10 cellular contexts compared by ENCODE assay signal in the genomic region with DNA sequence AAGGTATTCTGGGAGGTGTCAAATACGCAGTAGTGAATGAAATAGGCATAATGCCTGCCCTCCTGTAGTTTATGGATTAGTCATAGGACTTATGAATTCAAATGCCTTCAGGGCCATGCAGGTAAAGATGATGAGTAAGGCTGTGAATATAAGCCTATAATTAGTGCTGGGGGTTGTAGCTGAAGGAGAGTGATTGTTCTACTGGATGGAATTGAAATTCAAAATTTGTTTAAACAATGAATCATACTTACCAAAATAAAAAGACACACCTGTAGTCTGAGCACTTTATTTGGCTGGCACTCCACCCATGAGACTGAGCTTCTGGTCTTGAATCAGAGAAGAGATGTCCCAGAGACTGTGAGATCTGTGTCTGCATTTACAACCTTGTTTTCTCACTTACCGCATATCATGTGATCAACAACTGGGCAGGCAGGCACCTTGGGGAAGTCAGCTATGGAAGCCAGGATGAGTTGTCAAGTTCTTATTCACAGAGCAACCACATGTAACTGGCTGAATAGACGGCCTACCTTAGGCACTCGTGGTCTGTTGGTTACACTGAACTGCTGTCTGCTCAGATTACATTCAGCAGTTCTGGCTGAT.
A peak's percentile ranks its signal among the peaks of the same experiment; 100 is the strongest.
DNase-seq lines count a peak whose midpoint lies in the region; FAIRE-seq and TF ChIP-seq lines count a peak whose summit lies in the region.
"Had no signal": no experiment of that assay in that cellular context is flagged by ENCODE, and none has a peak within 500 bp of the region (broad histone marks: within the 10 kb centered on the region; RNA-seq: fewer than 3 reads in every experiment).

No MANE protein-coding gene starts in this region.

- H2BK12ac ChIP-seq in neuronal stem cell (ENCODE audit: low read length), result no peak overlapping the region

- H3K23ac ChIP-seq in neuronal stem cell (ENCODE audit: low read depth, low read length, poor library complexity), result no peak overlapping the region

- no peaks in the 10 kb centered on the region for H3K36me3 ChIP-seq in bronchial epithelial cell (ENCODE audit: control insufficient read depth, insufficient read depth, low read length)
- no peaks in the 10 kb centered on the region for H3K36me3 ChIP-seq in smooth muscle cell (ENCODE audit: low read depth)
- no peaks in the 10 kb centered on the region for H3K36me3 ChIP-seq in neuronal stem cell (replicated peaks in 1 of 2; ENCODE audit: control insufficient read depth in 2 of 2, insufficient read depth in 2 of 2, low read length in 2 of 2)

- intact Hi-C loops in cardiac septum (cut with DNase I), result no loop called here

- no peak overlapping the region for H3K14ac ChIP-seq in neuronal stem cell (ENCODE audit: low read length)

- FAIRE-seq in bronchial epithelial cell (lab: Jason Lieb, UNC), result peak; percentile 93
- FAIRE-seq: A549 had no signal

- TF ChIP-seq CTCF in bronchial epithelial cell (IDR thresholded peaks at IDR 0.05; ENCODE audit: insufficient read depth, low read length, severe bottlenecking) (no peak), smooth muscle cell (IDR thresholded peaks at IDR 0.05; ENCODE audit: borderline replicate concordance, insufficient read depth, poor library complexity, severe bottlenecking) (no peak)

- H3F3A ChIP-seq in smooth muscle cell (ENCODE audit: low read depth), result no peaks in the 10 kb centered on the region

- H3K9me3 ChIP-seq in smooth muscle cell (replicated peaks; ENCODE audit: low read depth), result no peaks in the 10 kb centered on the region
- no peaks in the 10 kb centered on the region for H3K9me3 ChIP-seq in neuronal stem cell (replicated peaks in 1 of 2; ENCODE audit: control insufficient read depth in 2 of 2, insufficient read depth in 1 of 2, low read depth in 1 of 2, low read length in 2 of 2)
- H3K9me3 ChIP-seq: A549 had no signal

- no peak overlapping the region for H2AK5ac ChIP-seq in neuronal stem cell (ENCODE audit: low read depth, low read length)

- H3K4me2 ChIP-seq in smooth muscle cell (no peak overlapping the region), neuronal stem cell (ENCODE audit: insufficient read depth, low read length, poor library complexity, severe bottlenecking) (no peak overlapping the region)
- H3K4me2 ChIP-seq: A549 had no signal

- no peaks in the 10 kb centered on the region for H3K79me2 ChIP-seq in smooth muscle cell (ENCODE audit: low read depth)

- no peaks in the 10 kb centered on the region for H4K20me1 ChIP-seq in smooth muscle cell (ENCODE audit: low read depth)

- no peak overlapping the region for H2BK15ac ChIP-seq in neuronal stem cell (ENCODE audit: low read length)

- in situ Hi-C loops in ACHN (cut with HindIII; ENCODE audit: low pct_ligation_motif_present, low pct_unique_long_range_greater_than_20kb, low sequenced_read_pairs), result no loop called here

- H2BK5ac ChIP-seq in neuronal stem cell (ENCODE audit: low read length), result no peak overlapping the region

- H4K91ac ChIP-seq in neuronal stem cell (ENCODE audit: low read depth, low read length, poor library complexity), result no peak overlapping the region

- no peaks in the 10 kb centered on the region for H3K27me3 ChIP-seq in bronchial epithelial cell (ENCODE audit: control insufficient read depth, insufficient read depth, low read length)
- no peaks in the 10 kb centered on the region for H3K27me3 ChIP-seq in smooth muscle cell (ENCODE audit: low read depth)
- no peaks in the 10 kb centered on the region for H3K27me3 ChIP-seq in neuronal stem cell (ENCODE audit: control insufficient read depth in 3 of 3, insufficient read depth in 3 of 3, low read depth in 1 of 3, low read length in 3 of 3)

- H2AFZ ChIP-seq in smooth muscle cell (ENCODE audit: low read depth) (no peak overlapping the region), neuronal stem cell (ENCODE audit: low read length) (no peak overlapping the region)

- no peak overlapping the region for H3K4ac ChIP-seq in neuronal stem cell (ENCODE audit: low read length)

- H3K4me1 ChIP-seq in smooth muscle cell (ENCODE audit: low read depth) (no peaks in the 10 kb centered on the region), neuronal stem cell (ENCODE audit: control insufficient read depth in 2 of 2, insufficient read depth in 1 of 2, low read depth in 1 of 2, low read length in 2 of 2) (no peaks in the 10 kb centered on the region)
- H3K4me1 ChIP-seq: A549 had no signal

- H4K8ac ChIP-seq in neuronal stem cell (ENCODE audit: low read depth, low read length), result no peak overlapping the region

- no peak overlapping the region for H3K9ac ChIP-seq in smooth muscle cell (ENCODE audit: low read depth)
- H3K9ac ChIP-seq in neuronal stem cell (ENCODE audit: low read depth, low read length, poor library complexity), result no peak overlapping the region

- H2BK120ac ChIP-seq in neuronal stem cell (ENCODE audit: low read depth, low read length), result no peak overlapping the region

- DNase-seq in NCI-H1092 treated with DMSO at 0.1 percent for 48 hours (lab: John Stamatoyannopoulos, UW), result peak; percentile 45
- DNase-seq in NCI-H1092 (lab: John Stamatoyannopoulos, UW), result no peak
- DNase-seq in NCI-H510A (lab: John Stamatoyannopoulos, UW), result peak; percentile 41
- peak; percentile 98 for DNase-seq in bronchial epithelial cell (ENCODE audit: low read depth)
- DNase-seq in smooth muscle cell (lab: John Stamatoyannopoulos, UW; ENCODE audit: unreplicated experiment), result no peak
- DNase-seq in cardiac septum (ENCODE audit: low spot score), result no peak
- no peak for DNase-seq in ACHN
- DNase-seq in neuronal stem cell (ENCODE audit: low spot score), result no peak
- DNase-seq: GF-D8 had no signal

- WGBS in smooth muscle cell (ENCODE audit: low lambda C conversion rate), result 54% methylated on average over 4 of the region's 4 CpGs
- WGBS in neuronal stem cell (ENCODE audit: extremely low coverage in 2 of 2, insufficient read length in 2 of 2, insufficient replicate concordance in 1 of 2), 2 donors, result no CpG with 5 or more reads among the region's 4 CpGs

- H3K79me1 ChIP-seq in neuronal stem cell (ENCODE audit: low read depth, low read length), result no peaks in the 10 kb centered on the region

- H3K27ac ChIP-seq in smooth muscle cell (ENCODE audit: low read depth) (peak overlapping the region; percentile 56), neuronal stem cell (replicated peaks; ENCODE audit: low read length) (no peak overlapping the region)
- H3K27ac ChIP-seq: A549 had no signal

- no peak overlapping the region for H3K18ac ChIP-seq in neuronal stem cell (ENCODE audit: low read length)

- H3K4me3 ChIP-seq in bronchial epithelial cell (ENCODE audit: low read depth, low read length), result no peak overlapping the region
- H3K4me3 ChIP-seq in smooth muscle cell, result no peak overlapping the region
- no peak overlapping the region for H3K4me3 ChIP-seq in neuronal stem cell (ENCODE audit: low read length in 2 of 2)
- H3K4me3 ChIP-seq: A549 had no signal

Comparison
In these comparisons a context has a peak if more than half of its experiments do, and no peak if none do; other contexts are left out.
1. DNase-seq: peak in NCI-H1092 treated with DMSO at 0.1 percent for 48 hours (single experiment), NCI-H510A (single experiment) and bronchial epithelial cell (single experiment); none in NCI-H1092 (single experiment), smooth muscle cell (single experiment), cardiac septum (single experiment), ACHN (single experiment) and neuronal stem cell (single experiment).